Comparison of ENCODE assay signal across 18 cellular contexts in genomic region chrX:141044246-141044645, GRCh38. TPM values are rescaled to one million over a fixed set of nuclear protein-coding genes. Genes with fewer than 3 reads are reported as not detected.
"Had no signal": no experiment of that assay in that cellular context is flagged by ENCODE, and none has a peak within 500 bp of the region (broad histone marks: within the 10 kb centered on the region; RNA-seq: fewer than 3 reads in every experiment).

No MANE protein-coding gene starts in this region.

RNA-seq across cellular contexts. Expression of gene SPANXB1, which starts 41.9 kb away (rescaled TPM):
- total RNA-seq: activated B cell treated with CpG ODN at 0.5 μM for 24 hours; activated CD4-positive, alpha-beta memory T cell treated with anti-CD3 and anti-CD28 coated beads for 36 hours; activated CD4-positive, alpha-beta T cell treated with anti-CD3 and anti-CD28 coated beads, Interleukin-2, amount 10 ng/mL, durations not matched to agents 24 days and 14 days; activated CD8-positive, alpha-beta memory T cell treated with anti-CD3 and anti-CD28 coated beads for 36 hours; activated CD8-positive, alpha-beta T cell treated with anti-CD3 and anti-CD28 coated beads for 36 hours; activated naive CD4-positive, alpha-beta T cell treated with anti-CD3 and anti-CD28 coated beads for 36 hours; activated naive CD4-positive, alpha-beta T cell treated with anti-CD3 and anti-CD28 coated beads, Interleukin-2, amount 50 U/mL, for 72 hours; activated naive CD8-positive, alpha-beta T cell treated with anti-CD3 and anti-CD28 coated beads for 36 hours; activated T-cell treated with anti-CD3 and anti-CD28 coated beads, Interleukin-2, amount 50 U/mL, for 4 hours; activated T-cell treated with anti-CD3 and anti-CD28 coated beads, Interleukin-2, amount 50 U/mL, for 72 hours; activated T-helper 1 cell treated with anti-CD3 and anti-CD28 coated beads, Interleukin-12 subunit alpha, Interleukin-12 subunit beta, Interleukin-2, Interleukin-4 antibody, amounts not matched to agents 30 ng/mL and 10 ng/mL and 1 ng/mL, durations not matched to agents 14 hours and 24 hours and 36 hours; activated T-helper 17 cell treated with anti-CD3 and anti-CD28 coated beads, Interleukin-2, amount 50 U/mL, for 72 hours; adrenal gland; aorta; astrocyte; body of pancreas; breast epithelium; cardiac septum had no signal
- polyA plus RNA-seq: adrenal gland, aorta had no signal
